In the genomic region with DNA sequence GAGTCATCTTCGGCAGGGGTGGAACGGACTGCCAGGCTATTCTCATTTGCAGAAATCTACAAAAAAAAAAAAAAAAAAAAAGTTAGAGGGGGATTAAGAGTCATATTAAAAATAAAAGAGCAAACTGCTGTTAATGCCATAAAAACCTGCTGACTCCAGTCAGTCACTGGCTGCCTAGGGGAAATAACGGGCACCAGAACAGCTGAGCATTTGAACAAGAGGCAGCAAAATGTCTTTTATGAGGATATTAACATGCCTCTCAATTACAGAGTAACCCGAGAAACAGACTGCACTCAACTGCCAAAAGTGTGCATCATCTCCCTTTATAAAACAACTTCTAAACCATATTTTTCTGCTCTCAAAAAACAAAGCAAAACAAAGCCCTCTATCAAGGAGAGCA, we compare ENCODE assay signal across 18 cellular contexts. TPM values are rescaled to one million over a fixed set of nuclear protein-coding genes. Genes with fewer than 3 reads are reported as not detected.
DNase-seq lines count a peak whose midpoint lies in the region; ATAC-seq and TF ChIP-seq lines count a peak whose summit lies in the region.
"Had no signal": no experiment of that assay in that cellular context is flagged by ENCODE, and none has a peak within 500 bp of the region (broad histone marks: within the 10 kb centered on the region; RNA-seq: fewer than 3 reads in every experiment).

No MANE protein-coding gene starts in this region.

- intact Hi-C loops in naive thymus-derived CD4-positive, alpha-beta T cell (cut with micrococcal nuclease), result no loop called here

- WGBS in SK-N-SH (ENCODE audit: low lambda C conversion rate), result 74% methylated on average over 4 of the region's 4 CpGs

- no peak for TF ChIP-seq EP300 in SK-N-SH (IDR thresholded peaks at IDR 0.05; ENCODE audit: borderline replicate concordance in 1 of 2, low read depth in 1 of 2, low read length in 1 of 2)

- H3K27me3 ChIP-seq in BJ (ENCODE audit: control insufficient read depth, insufficient read depth, low read length) (no peaks in the 10 kb centered on the region), SK-N-SH (ENCODE audit: insufficient read depth) (no peaks in the 10 kb centered on the region)
- no peaks in the 10 kb centered on the region for H3K27me3 ChIP-seq in naive thymus-derived CD4-positive, alpha-beta T cell (ENCODE audit: control insufficient read depth in 2 of 2, insufficient read depth in 2 of 2, low read length in 2 of 2)
- H3K27me3 ChIP-seq: cardiac muscle cell, neural progenitor cell, upper lobe of left lung had no signal

- peaks cover 61% of the 10 kb centered on the region for H3K79me2 ChIP-seq in SK-N-SH (ENCODE audit: insufficient read depth)

- H3K9me3 ChIP-seq in SK-N-SH, result no peaks in the 10 kb centered on the region
- no peaks in the 10 kb centered on the region for H3K9me3 ChIP-seq in naive thymus-derived CD4-positive, alpha-beta T cell (ENCODE audit: control insufficient read depth in 2 of 3, low read length in 3 of 3)
- H3K9me3 ChIP-seq: lower lobe of right lung, upper lobe of left lung had no signal

- H3K4me3 ChIP-seq in BJ (ENCODE audit: low read depth, low read length) (no peak overlapping the region), SK-N-SH (ENCODE audit: low read depth in 2 of 2, low read length in 1 of 2) (no peak overlapping the region)
- H3K4me3 ChIP-seq in naive thymus-derived CD4-positive, alpha-beta T cell (ENCODE audit: low read length), result no peak overlapping the region
- H3K4me3 ChIP-seq: cardiac muscle cell, lower lobe of right lung, neural progenitor cell, upper lobe of left lung had no signal

- H3K36me3 Mint-ChIP-seq in osteocyte (ENCODE audit: unreplicated experiment), result peaks cover 47% of the 10 kb centered on the region
- H3K36me3 Mint-ChIP-seq in naive thymus-derived CD4-positive, alpha-beta T cell, result peaks cover 0 to 35% (median 22%) of the 10 kb centered on the region in 5 donors

- no peak overlapping the region for H3K4me2 ChIP-seq in SK-N-SH
- H3K4me2 ChIP-seq: neural progenitor cell had no signal

- H3K27ac Mint-ChIP-seq in osteocyte (ENCODE audit: unreplicated experiment), result peak overlapping the region; percentile 9
- H3K27ac Mint-ChIP-seq in naive thymus-derived CD4-positive, alpha-beta T cell, result peak overlapping the region in 1 of 9 donors; percentile 73
- H3K27ac Mint-ChIP-seq: IgD-negative memory B cell; neural progenitor cell; stimulated activated memory B cell treated with anti-CD40 and anti-IgM and Interleukin-4, amounts not matched to agents 10 μg/mL and 1 μg/mL and 100 μg/mL, for 72 hours had no signal

- H2AFZ ChIP-seq in SK-N-SH (ENCODE audit: low read depth), result no peak overlapping the region
- H2AFZ ChIP-seq: neural progenitor cell had no signal

- CTCF ChIA-PET in BJ (lab: Yijun Ruan, JAX), result interaction anchor here (1.1 to 2.0 kb wide), 2 partner anchors 17 to 119 kb away, joined by 3 to 8 read pairs; no protein-coding TSS in a partner anchor
- CTCF ChIA-PET in SK-N-SH (lab: Yijun Ruan, JAX), result interaction anchor here (1.0 to 1.5 kb wide), 4 partner anchors 21 to 227 kb away, joined by 3 to 6 read pairs (median 4); no protein-coding TSS in a partner anchor
- CTCF ChIA-PET in naive thymus-derived CD4-positive, alpha-beta T cell (lab: Charles Lee), result interaction anchor here (0.7 kb wide), 1 partner anchor 89 kb away, joined by 5 read pairs; no protein-coding TSS in a partner anchor

- TF ChIP-seq RAD21 in SK-N-SH (IDR thresholded peaks at IDR 0.05; ENCODE audit: low read length), result no peak

- H4K20me1 ChIP-seq in SK-N-SH (ENCODE audit: insufficient read depth), result no peaks in the 10 kb centered on the region

- no peaks in the 10 kb centered on the region for H3K9me3 Mint-ChIP-seq in osteocyte (ENCODE audit: unreplicated experiment)
- no peaks in the 10 kb centered on the region for H3K9me3 Mint-ChIP-seq in naive thymus-derived CD4-positive, alpha-beta T cell
- H3K9me3 Mint-ChIP-seq: activated CD4-positive, alpha-beta T cell treated with anti-CD3 and anti-CD28 coated beads, Interleukin-2, amount 10 ng/mL, durations not matched to agents 24 days and 14 days; activated T-cell treated with anti-CD3 and anti-CD28 coated beads, Interleukin-2, amount 50 U/mL, for 24 hours; IgD-negative memory B cell; neural progenitor cell; stimulated activated memory B cell treated with anti-CD40 and anti-IgM and Interleukin-4, amounts not matched to agents 10 μg/mL and 1 μg/mL and 100 μg/mL, for 72 hours had no signal

- no peaks in the 10 kb centered on the region for H3K27me3 Mint-ChIP-seq in osteocyte (ENCODE audit: unreplicated experiment)
- no peaks in the 10 kb centered on the region for H3K27me3 Mint-ChIP-seq in naive thymus-derived CD4-positive, alpha-beta T cell
- H3K27me3 Mint-ChIP-seq: activated CD4-positive, alpha-beta T cell treated with anti-CD3 and anti-CD28 coated beads, Interleukin-2, amount 10 ng/mL, durations not matched to agents 24 days and 14 days; activated T-cell treated with anti-CD3 and anti-CD28 coated beads, Interleukin-2, amount 50 U/mL, for 24 hours; IgD-negative memory B cell; stimulated activated memory B cell treated with anti-CD40 and anti-IgM and Interleukin-4, amounts not matched to agents 10 μg/mL and 1 μg/mL and 100 μg/mL, for 72 hours had no signal

- H3K4me1 Mint-ChIP-seq in osteocyte (ENCODE audit: unreplicated experiment), result peaks cover 20% of the 10 kb centered on the region
- peaks cover 0 to 8% (median 0%) of the 10 kb centered on the region in 7 donors for H3K4me1 Mint-ChIP-seq in naive thymus-derived CD4-positive, alpha-beta T cell
- H3K4me1 Mint-ChIP-seq: IgD-negative memory B cell; neural progenitor cell; stimulated activated memory B cell treated with anti-CD40 and anti-IgM and Interleukin-4, amounts not matched to agents 10 μg/mL and 1 μg/mL and 100 μg/mL, for 72 hours had no signal

- DNase-seq in BJ (ENCODE audit: low read depth) (peak; percentile 53), M059J (ENCODE audit: low read depth) (peak; percentile 50), SK-N-SH (no peak), osteocyte (ENCODE audit: extremely low spot score, unreplicated experiment) (no peak), KBM-7 (no peak)
- no peak for DNase-seq in naive thymus-derived CD4-positive, alpha-beta T cell
- DNase-seq: activated CD4-positive, alpha-beta T cell treated with anti-CD3 and anti-CD28 coated beads, Interleukin-2, amount 10 ng/mL, durations not matched to agents 24 days and 14 days; activated T-cell treated with anti-CD3 and anti-CD28 coated beads, Interleukin-2, amount 50 U/mL, for 24 hours; C1 segment of cervical spinal cord; lower lobe of right lung; NCI-H187 treated with DMSO at 0.1 percent for 48 hours; SHP77 treated with DMSO at 0.1 percent for 48 hours; upper lobe of left lung had no signal

- peak overlapping the region in 1 of 2 experiments; percentile 83; a peak in 3 of 4 replicates for H3K27ac ChIP-seq in SK-N-SH (ENCODE audit: low read depth in 2 of 2, low read length in 1 of 2)
- no peak overlapping the region for H3K27ac ChIP-seq in naive thymus-derived CD4-positive, alpha-beta T cell (ENCODE audit: low read depth, low read length)
- H3K27ac ChIP-seq: cardiac muscle cell, lower lobe of right lung, neural progenitor cell, upper lobe of left lung had no signal

- H3K9ac ChIP-seq in SK-N-SH, result peak overlapping the region; percentile 12; the same call in 1 of the 2 replicates
- H3K9ac ChIP-seq: neural progenitor cell had no signal

- no peak for ATAC-seq in naive thymus-derived CD4-positive, alpha-beta T cell
- ATAC-seq in HG03108 (IDR thresholded peaks at IDR 0.05; ENCODE audit: unreplicated experiment), result no peak
- ATAC-seq: lower lobe of right lung; stimulated activated memory B cell treated with anti-CD40 and anti-IgM and Interleukin-4, amounts not matched to agents 10 μg/mL and 1 μg/mL and 100 μg/mL, for 72 hours had no signal

- H3K36me3 ChIP-seq in BJ (ENCODE audit: control insufficient read depth, insufficient read depth, low read length) (peaks cover 16% of the 10 kb centered on the region), SK-N-SH (replicated peaks in 1 of 2; ENCODE audit: control insufficient read depth in 1 of 2, insufficient read depth in 2 of 2, low read length in 1 of 2) (peaks cover 35 to 69% of the 10 kb centered on the region in 2 experiments)
- peaks cover under 1 to 51% (median 3%) of the 10 kb centered on the region in 3 experiments for H3K36me3 ChIP-seq in naive thymus-derived CD4-positive, alpha-beta T cell (ENCODE audit: control insufficient read depth in 2 of 3, insufficient read depth in 3 of 3, low read length in 3 of 3)
- H3K36me3 ChIP-seq: neural progenitor cell had no signal

- POLR2A ChIA-PET in BJ (lab: Charles Lee), result interaction anchor here (0.5 kb wide), 1 partner anchor 15 kb away, joined by 4 read pairs; no protein-coding TSS in a partner anchor
- POLR2A ChIA-PET in SK-N-SH (lab: Yijun Ruan, JAX), result no interaction called here
- POLR2A ChIA-PET in naive thymus-derived CD4-positive, alpha-beta T cell (lab: Charles Lee), result no interaction called here

- no peaks in the 10 kb centered on the region for H3K9me2 ChIP-seq in SK-N-SH

- in situ Hi-C loops in KBM-7 (cut with MboI; ENCODE audit: low pct_unique_long_range_greater_than_20kb, low sequenced_read_pairs), result no loop called here

- TF ChIP-seq CTCF in BJ (IDR thresholded peaks at IDR 0.05; ENCODE audit: insufficient read depth, low read depth, low read length) (no peak), SK-N-SH (IDR thresholded peaks at IDR 0.05) (no peak), osteocyte (IDR thresholded peaks at IDR 0.05) (no peak)

- peaks cover 64% of the 10 kb centered on the region for H3F3A ChIP-seq in SK-N-SH (replicated peaks; ENCODE audit: insufficient read depth)

- H3K4me3 Mint-ChIP-seq in osteocyte (ENCODE audit: unreplicated experiment), result no peak overlapping the region
- H3K4me3 Mint-ChIP-seq in naive thymus-derived CD4-positive, alpha-beta T cell, result no peak overlapping the region
- H3K4me3 Mint-ChIP-seq: activated CD4-positive, alpha-beta T cell treated with anti-CD3 and anti-CD28 coated beads, Interleukin-2, amount 10 ng/mL, durations not matched to agents 24 days and 14 days; activated T-cell treated with anti-CD3 and anti-CD28 coated beads, Interleukin-2, amount 50 U/mL, for 24 hours; IgD-negative memory B cell; neural progenitor cell; stimulated activated memory B cell treated with anti-CD40 and anti-IgM and Interleukin-4, amounts not matched to agents 10 μg/mL and 1 μg/mL and 100 μg/mL, for 72 hours had no signal

- peaks cover 0 to 39% of the 10 kb centered on the region in 2 experiments; a peak in 3 of 4 replicates for H3K4me1 ChIP-seq in SK-N-SH (ENCODE audit: control insufficient read depth in 1 of 2, insufficient read depth in 2 of 2, low read depth in 1 of 2, low read length in 1 of 2)
- no peaks in the 10 kb centered on the region for H3K4me1 ChIP-seq in naive thymus-derived CD4-positive, alpha-beta T cell (ENCODE audit: control insufficient read depth in 2 of 2, insufficient read depth in 2 of 2, low read length in 2 of 2)
- H3K4me1 ChIP-seq: lower lobe of right lung, neural progenitor cell, upper lobe of left lung had no signal

RNA-seq across cellular contexts. Expression of a gene that starts 28.7 kb away (rescaled TPM):
- 68.0 and 100 TPM in 2 replicates for polyA plus RNA-seq in BJ (2011; rRNA removed)
- 45.5 and 65.3 TPM in 2 replicates for polyA minus RNA-seq in BJ (2011; rRNA and poly(A)+ RNA removed)
- total RNA-seq in M059J (2014; rRNA removed; shearing (Covaris generic)), result 26.1 and 28.9 TPM in 2 replicates
- polyA plus RNA-seq in SK-N-SH (2012; rRNA removed), result 56.9 and 68.3 TPM in 2 replicates
- polyA plus RNA-seq in SK-N-SH (2012; cell fraction: cytosol; rRNA removed), result 53.7 and 58.9 TPM in 2 replicates
- polyA plus RNA-seq in SK-N-SH (2012; cell fraction: nucleus; rRNA removed), result 123 and 155 TPM in 2 replicates
- total RNA-seq in osteocyte, result 72.3 and 78.6 TPM in 2 replicates
- total RNA-seq in naive thymus-derived CD4-positive, alpha-beta T cell, result 10 to 100 TPM; 41.0 to 52.2 (median 47.7) TPM
- polyA plus RNA-seq in naive thymus-derived CD4-positive, alpha-beta T cell, result 10 to 100 TPM; 33.7 to 38.1 TPM

Comparison
In these comparisons a context has a peak if more than half of its experiments do, and no peak if none do; other contexts are left out.
1. DNase-seq: peak in BJ (single experiment) and M059J (single experiment); none in SK-N-SH (single experiment), osteocyte (single experiment), KBM-7 (single experiment) and naive thymus-derived CD4-positive, alpha-beta T cell (0 of 9).